Comparison of ENCODE assay signal across 14 cellular contexts in the genomic region with DNA sequence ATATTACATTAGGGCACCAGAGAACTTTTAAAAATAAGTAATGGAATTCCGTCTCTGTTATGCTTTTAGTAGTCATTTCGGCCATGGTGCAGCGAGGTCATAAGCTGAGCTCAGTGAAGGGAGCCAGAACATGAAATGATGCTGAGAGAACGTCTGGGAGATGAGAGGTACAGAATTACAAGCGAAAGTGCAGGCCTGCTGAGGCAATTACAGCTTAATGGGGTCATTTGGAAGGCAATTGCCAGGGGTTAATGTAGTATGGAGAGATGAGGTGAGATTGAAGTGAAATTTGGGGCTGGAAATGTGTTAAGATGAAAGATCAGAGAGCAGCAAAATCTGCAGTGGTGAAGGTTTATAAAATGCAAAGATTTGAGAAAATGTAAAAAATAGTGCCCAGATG.
DNase-seq lines count a peak whose midpoint lies in the region; ATAC-seq and TF ChIP-seq lines count a peak whose summit lies in the region.
"Had no signal": no experiment of that assay in that cellular context is flagged by ENCODE, and none has a peak within 500 bp of the region (broad histone marks: within the 10 kb centered on the region; RNA-seq: fewer than 3 reads in every experiment).

No MANE protein-coding gene starts in this region.

- TF ChIP-seq POLR2A in transverse colon (IDR thresholded peaks at IDR 0.05), result no peak
- TF ChIP-seq POLR2A in prostate gland (IDR thresholded peaks at IDR 0.05), result no peak

- H3K4me1 Mint-ChIP-seq in nephron, result peaks cover 32% of the 10 kb centered on the region

- H3K4me3 ChIP-seq in choroid plexus epithelial cell (ENCODE audit: low read depth, low read length) (peak overlapping the region; percentile 20), transverse colon (no peak overlapping the region), prostate gland (no peak overlapping the region)
- H3K4me3 ChIP-seq: esophagus muscularis mucosa, thyroid gland had no signal

- TF ChIP-seq CTCF in choroid plexus epithelial cell (conservative IDR thresholded peaks at IDR 0.05; ENCODE audit: low read depth, low read length) (no peak), nephron (IDR thresholded peaks at IDR 0.05; ENCODE audit: unreplicated experiment in 3 of 3) (no peak), transverse colon (IDR thresholded peaks at IDR 0.05) (no peak), prostate gland (IDR thresholded peaks at IDR 0.05) (no peak)

- H3K9me3 ChIP-seq in transverse colon (no peaks in the 10 kb centered on the region), prostate gland (no peaks in the 10 kb centered on the region)
- H3K9me3 ChIP-seq: esophagus muscularis mucosa, thyroid gland had no signal

- in situ Hi-C loops in transverse colon (cut with MboI; ENCODE audit: low pct_ligation_motif_present in 1 of 4, low pct_unique_long_range_greater_than_20kb in 1 of 4, low sequenced_read_pairs in 3 of 4), result no loop called here

- H3K36me3 Mint-ChIP-seq in nephron (ENCODE audit: low read depth), result peaks cover 6% of the 10 kb centered on the region

- H3K27ac ChIP-seq in transverse colon, result peak overlapping the region in 1 of 4 donors; percentile 5
- H3K27ac ChIP-seq in prostate gland, result no peak overlapping the region
- H3K27ac ChIP-seq: thyroid gland, VCaP had no signal

- peak; percentile 28 for DNase-seq in HCEC 1CT
- peak; percentile 9 for DNase-seq in NCI-H2171 (lab: John Stamatoyannopoulos, UW)
- peak; percentile 71 for DNase-seq in choroid plexus epithelial cell (ENCODE audit: low read depth)
- DNase-seq in transverse colon, result no peak
- DNase-seq in prostate gland (ENCODE audit: low spot score), result no peak
- no peak for DNase-seq in GM19238 (ENCODE audit: insufficient read length, low spot score)
- DNase-seq: activated T-cell treated with anti-CD3 and anti-CD28 coated beads, Interleukin-2, amount 50 U/mL, for 48 hours; CD4-positive, CD25-positive, alpha-beta regulatory T cell; thyroid gland had no signal

- H3K9me3 Mint-ChIP-seq in nephron, result no peaks in the 10 kb centered on the region
- H3K9me3 Mint-ChIP-seq: CD4-positive, CD25-positive, alpha-beta regulatory T cell had no signal

- no peak for TF ChIP-seq EP300 in transverse colon (IDR thresholded peaks at IDR 0.05; ENCODE audit: low read depth)

- peaks cover 4% of the 10 kb centered on the region for H3K27me3 Mint-ChIP-seq in nephron (ENCODE audit: low read depth)
- H3K27me3 Mint-ChIP-seq: CD4-positive, CD25-positive, alpha-beta regulatory T cell had no signal

- 73 to 76% methylated on average over 5 of the region's 5 CpGs for WGBS in transverse colon (ENCODE audit: low coverage in 1 of 2), 2 donors
- 68% methylated on average over 5 of the region's 5 CpGs for WGBS in prostate gland

- no peaks in the 10 kb centered on the region for H3K27me3 ChIP-seq in transverse colon
- H3K27me3 ChIP-seq in prostate gland (replicated peaks; ENCODE audit: insufficient read depth), result no peaks in the 10 kb centered on the region
- H3K27me3 ChIP-seq: esophagus muscularis mucosa, thyroid gland had no signal

- H3K4me1 ChIP-seq in transverse colon, result peaks cover 0 to 28% (median 0%) of the 10 kb centered on the region in 4 donors
- H3K4me1 ChIP-seq in prostate gland (replicated peaks), result no peaks in the 10 kb centered on the region

- no peaks in the 10 kb centered on the region for H3K36me3 ChIP-seq in transverse colon
- no peaks in the 10 kb centered on the region for H3K36me3 ChIP-seq in prostate gland
- H3K36me3 ChIP-seq: esophagus muscularis mucosa, thyroid gland had no signal

- intact Hi-C loops in transverse colon (cut with DNase I; ENCODE audit: low total_unique reads) (no loop called here), prostate gland (cut with DNase I) (no loop called here)

- peak overlapping the region; percentile 0 to 12 (median 2) for H3K27ac Mint-ChIP-seq in nephron
- H3K27ac Mint-ChIP-seq: CD4-positive, CD25-positive, alpha-beta regulatory T cell had no signal

- no peak for ATAC-seq in activated CD4-positive, CD25-positive, alpha-beta regulatory T cell treated with anti-CD3 and anti-CD28 coated beads, Interleukin-2, amount 50 U/mL, for 24 hours
- ATAC-seq: left lobe of liver had no signal

- peak overlapping the region in 1 of 3 experiments; percentile 0 for H3K4me3 Mint-ChIP-seq in nephron
- H3K4me3 Mint-ChIP-seq: CD4-positive, CD25-positive, alpha-beta regulatory T cell had no signal

Comparison
In these comparisons a context has a peak if more than half of its experiments do, and no peak if none do; other contexts are left out.
1. DNase-seq: peak in HCEC 1CT (single experiment), NCI-H2171 (single experiment) and choroid plexus epithelial cell (single experiment); none in transverse colon (single experiment), prostate gland (single experiment) and GM19238 (single experiment).